ENCODE assay signal across 19 cellular contexts in the genomic region with DNA sequence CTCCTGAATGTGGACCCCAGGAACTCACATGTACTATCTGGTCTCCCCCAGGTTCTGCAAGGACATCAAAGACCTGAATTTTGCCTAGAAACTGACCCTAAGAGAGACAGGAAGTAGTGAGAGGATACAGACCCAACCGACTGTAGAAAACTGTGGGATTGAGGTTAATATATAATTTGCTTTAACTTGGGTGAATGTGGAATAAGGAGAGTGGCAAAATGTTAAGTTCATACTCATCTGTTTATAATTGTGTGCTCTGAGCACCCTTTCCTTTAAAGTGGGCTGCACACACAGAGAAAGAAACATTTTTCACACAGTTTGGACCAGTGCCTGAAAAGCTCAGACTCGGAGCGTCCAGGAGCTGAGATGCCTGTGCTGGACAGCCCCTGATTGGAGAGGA. TPM values are rescaled to one million over a fixed set of nuclear protein-coding genes. Genes with fewer than 3 reads are reported as not detected.
A peak's percentile ranks its signal among the peaks of the same experiment; 100 is the strongest.
DNase-seq lines count a peak whose midpoint lies in the region; ATAC-seq and TF ChIP-seq lines count a peak whose summit lies in the region.
"Had no signal": no experiment of that assay in that cellular context is flagged by ENCODE, and none has a peak within 500 bp of the region (broad histone marks: within the 10 kb centered on the region; RNA-seq: fewer than 3 reads in every experiment).

No MANE protein-coding gene starts in this region.

- peak overlapping the region; percentile 21 for H3K9ac ChIP-seq in mesenchymal stem cell (ENCODE audit: low read length)

- no peaks in the 10 kb centered on the region for H3K27me3 Mint-ChIP-seq in Calu3 (ENCODE audit: unreplicated experiment)
- H3K27me3 Mint-ChIP-seq in stimulated activated memory B cell treated with anti-CD40 and anti-IgM and Interleukin-4, amounts not matched to agents 10 μg/mL and 1 μg/mL and 100 μg/mL, for 72 hours, result no peaks in the 10 kb centered on the region
- H3K27me3 Mint-ChIP-seq: CD4-positive, alpha-beta memory T cell had no signal

- POLR2A ChIA-PET in Panc1 (lab: Charles Lee), result no interaction called here

- CTCF ChIA-PET in Calu3 (lab: Charles Lee) (interaction anchor here (1.4 kb wide), 1 partner anchor 11 kb away, joined by 4 read pairs; no protein-coding TSS in a partner anchor), Panc1 (lab: Charles Lee) (no interaction called here)

- H3K4ac ChIP-seq in mesenchymal stem cell (ENCODE audit: low read depth in 1 of 2, low read length in 2 of 2), result no peak overlapping the region

- no peak overlapping the region for H4K8ac ChIP-seq in mesenchymal stem cell (ENCODE audit: low read length)

- DNase-seq in Calu3 (no peak), Panc1 (ENCODE audit: low read depth, low spot score) (no peak), mesenchymal stem cell (no peak), GF-D8 (lab: John Stamatoyannopoulos, UW) (no peak)
- DNase-seq: CD4-positive, alpha-beta memory T cell; IMR-90; Karpas-422; NCI-H1105 treated with DMSO at 0.1 percent for 48 hours; NCI-H1694 treated with DMSO at 0.1 percent for 48 hours; NCI-H2107; NCI-H226; NCI-H524 treated with DMSO at 0.1 percent for 48 hours; Peyer's patch; Right ventricle myocardium superior had no signal

- 0 out of 2 replicates have a peak, but pooled peaks cover 3% of the 10 kb centered on the region for H3K9me3 ChIP-seq in Panc1 (ENCODE audit: control insufficient read depth, insufficient read depth, low read depth, low read length)
- peaks cover 10% of the 10 kb centered on the region for H3K9me3 ChIP-seq in mesenchymal stem cell (ENCODE audit: control insufficient read depth, low read length)
- H3K9me3 ChIP-seq: Peyer's patch had no signal

- H2BK12ac ChIP-seq in mesenchymal stem cell (ENCODE audit: low read length in 2 of 2), result no peak overlapping the region

- H2BK5ac ChIP-seq in mesenchymal stem cell (ENCODE audit: low read depth, low read length, poor library complexity, severe bottlenecking), result no peak overlapping the region

- peak overlapping the region; percentile 28 for H3K27ac Mint-ChIP-seq in Calu3 (ENCODE audit: unreplicated experiment)
- H3K27ac Mint-ChIP-seq in stimulated activated memory B cell treated with anti-CD40 and anti-IgM and Interleukin-4, amounts not matched to agents 10 μg/mL and 1 μg/mL and 100 μg/mL, for 72 hours, result peak overlapping the region; percentile 3
- H3K27ac Mint-ChIP-seq: B cell; CD4-positive, alpha-beta memory T cell had no signal

- H3K14ac ChIP-seq in mesenchymal stem cell (ENCODE audit: low read length in 2 of 2), result no peak overlapping the region

- H3K79me1 ChIP-seq in mesenchymal stem cell (replicated peaks; ENCODE audit: low read length, poor library complexity, severe bottlenecking), result peaks cover 26% of the 10 kb centered on the region

- no peak overlapping the region for H3K4me2 ChIP-seq in mesenchymal stem cell (ENCODE audit: low read length, poor library complexity, severe bottlenecking)

- H3K27ac ChIP-seq in Panc1 (ENCODE audit: low read length), result peak overlapping the region; percentile 45; the same call in 1 of the 2 replicates
- H3K27ac ChIP-seq in mesenchymal stem cell (ENCODE audit: low read length, poor library complexity, severe bottlenecking), result peak overlapping the region; percentile 82
- H3K27ac ChIP-seq: Peyer's patch, SK-N-MC had no signal

- no peak overlapping the region for H4K91ac ChIP-seq in mesenchymal stem cell (ENCODE audit: low read length)

- H3K4me3 ChIP-seq in Panc1 (ENCODE audit: low read depth in 2 of 2, low read length in 2 of 2) (no peak overlapping the region), mesenchymal stem cell (ENCODE audit: insufficient read depth in 1 of 2, low read depth in 1 of 2, low read length in 2 of 2) (no peak overlapping the region)
- H3K4me3 ChIP-seq: Peyer's patch, SK-N-MC had no signal

- BruUV-seq in Calu3 (replicated peaks; lab: Mats Ljungman, UMichigan) (no TSS peak), Panc1 (replicated peaks; lab: Mats Ljungman, UMichigan) (no TSS peak)

- H2BK120ac ChIP-seq in mesenchymal stem cell (ENCODE audit: low read depth, low read length), result no peak overlapping the region

- in situ Hi-C loops in Panc1 (cut with HindIII; ENCODE audit: low pct_unique_long_range_greater_than_20kb, low sequenced_read_pairs), result no loop called here

- H3K4me3 Mint-ChIP-seq in Calu3 (ENCODE audit: low read depth, unreplicated experiment), result no peak overlapping the region
- no peak overlapping the region for H3K4me3 Mint-ChIP-seq in stimulated activated memory B cell treated with anti-CD40 and anti-IgM and Interleukin-4, amounts not matched to agents 10 μg/mL and 1 μg/mL and 100 μg/mL, for 72 hours
- H3K4me3 Mint-ChIP-seq: B cell; CD4-positive, alpha-beta memory T cell had no signal

- H3K36me3 ChIP-seq in Panc1 (ENCODE audit: control insufficient read depth, insufficient read depth, low read length), result no peaks in the 10 kb centered on the region
- peaks cover 0 to 3% of the 10 kb centered on the region in 2 experiments for H3K36me3 ChIP-seq in mesenchymal stem cell (ENCODE audit: control insufficient read depth in 1 of 2, insufficient read depth in 2 of 2, low read depth in 1 of 2, low read length in 2 of 2)
- H3K36me3 ChIP-seq: Peyer's patch had no signal

- no peaks in the 10 kb centered on the region for H3K27me3 ChIP-seq in Panc1 (ENCODE audit: control insufficient read depth, insufficient read depth, low read length)
- H3K27me3 ChIP-seq in mesenchymal stem cell (ENCODE audit: control insufficient read depth in 1 of 2, insufficient read depth in 1 of 2, low read length in 2 of 2), result no peaks in the 10 kb centered on the region
- H3K27me3 ChIP-seq: Peyer's patch had no signal

- H3K18ac ChIP-seq in mesenchymal stem cell (ENCODE audit: low read depth in 1 of 2, low read length in 2 of 2), result no peak overlapping the region

- ATAC-seq in Panc1 (no peak), HG02840 (IDR thresholded peaks at IDR 0.05; ENCODE audit: low FRiP score, unreplicated experiment) (no peak), HG02642 (IDR thresholded peaks at IDR 0.05; ENCODE audit: poor library complexity, unreplicated experiment) (no peak)
- no peak for ATAC-seq in stimulated activated memory B cell treated with anti-CD40 and anti-IgM and Interleukin-4, amounts not matched to agents 10 μg/mL and 1 μg/mL and 100 μg/mL, for 72 hours

- WGBS in mesenchymal stem cell, result 80% methylated on average over 3 of the region's 3 CpGs

- no peak overlapping the region for H3K23ac ChIP-seq in mesenchymal stem cell (ENCODE audit: low read length in 2 of 2)

- no peak overlapping the region for H2AK5ac ChIP-seq in mesenchymal stem cell (ENCODE audit: low read length, severe bottlenecking)

- H3K4me1 ChIP-seq in Panc1 (ENCODE audit: control insufficient read depth, insufficient read depth, low read length), result peaks cover 26% of the 10 kb centered on the region
- H3K4me1 ChIP-seq in mesenchymal stem cell (ENCODE audit: control insufficient read depth, insufficient read depth, low read depth, low read length), result peaks cover 14% of the 10 kb centered on the region
- H3K4me1 ChIP-seq: Peyer's patch had no signal

- H3K36me3 Mint-ChIP-seq in Calu3 (ENCODE audit: insufficient read depth, unreplicated experiment), result no peaks in the 10 kb centered on the region
- H3K36me3 Mint-ChIP-seq in stimulated activated memory B cell treated with anti-CD40 and anti-IgM and Interleukin-4, amounts not matched to agents 10 μg/mL and 1 μg/mL and 100 μg/mL, for 72 hours, result no peaks in the 10 kb centered on the region
- H3K36me3 Mint-ChIP-seq: CD4-positive, alpha-beta memory T cell had no signal

- peaks cover 6% of the 10 kb centered on the region for H3K9me3 Mint-ChIP-seq in Calu3 (ENCODE audit: low read depth, unreplicated experiment)
- H3K9me3 Mint-ChIP-seq in stimulated activated memory B cell treated with anti-CD40 and anti-IgM and Interleukin-4, amounts not matched to agents 10 μg/mL and 1 μg/mL and 100 μg/mL, for 72 hours, result peaks cover 5% of the 10 kb centered on the region

- peaks cover 64% of the 10 kb centered on the region for H3K4me1 Mint-ChIP-seq in Calu3 (ENCODE audit: low read depth, unreplicated experiment)
- no peaks in the 10 kb centered on the region for H3K4me1 Mint-ChIP-seq in stimulated activated memory B cell treated with anti-CD40 and anti-IgM and Interleukin-4, amounts not matched to agents 10 μg/mL and 1 μg/mL and 100 μg/mL, for 72 hours
- H3K4me1 Mint-ChIP-seq: CD4-positive, alpha-beta memory T cell had no signal

- H2BK15ac ChIP-seq in mesenchymal stem cell (ENCODE audit: low read depth, poor library complexity, severe bottlenecking), result no peak overlapping the region

- TF ChIP-seq CTCF in Calu3 (IDR thresholded peaks at IDR 0.05; ENCODE audit: unreplicated experiment) (no peak), Panc1 (IDR thresholded peaks at IDR 0.05) (no peak)

- intact Hi-C loops in Calu3 (cut with micrococcal nuclease; ENCODE audit: unreplicated experiment) (no loop called here), Panc1 (cut with micrococcal nuclease; ENCODE audit: unreplicated experiment) (no loop called here)

- no peak overlapping the region for H2AFZ ChIP-seq in mesenchymal stem cell (ENCODE audit: low read depth, low read length)

RNA-seq across cellular contexts. Expression of gene ROR1, which starts 37.1 kb away (rescaled TPM):
- total RNA-seq in Calu3 (2022), result 24.5 and 33.8 TPM in 2 replicates
- 19.3 TPM for total RNA-seq in Panc1 (2021; ENCODE audit: unreplicated experiment)
- polyA plus RNA-seq in Panc1 (2012; ENCODE audit: insufficient read length), result 7.8 TPM
- polyA plus RNA-seq in mesenchymal stem cell (2013, experiment 1 of 2), result 17.0 TPM
- 16.8 TPM for polyA plus RNA-seq in mesenchymal stem cell (2013, experiment 2 of 2)
- total RNA-seq: CD4-positive, alpha-beta memory T cell had no signal
- polyA plus RNA-seq: CD4-positive, alpha-beta memory T cell had no signal
